29 cellular contexts compared by ENCODE assay signal in the genomic region with DNA sequence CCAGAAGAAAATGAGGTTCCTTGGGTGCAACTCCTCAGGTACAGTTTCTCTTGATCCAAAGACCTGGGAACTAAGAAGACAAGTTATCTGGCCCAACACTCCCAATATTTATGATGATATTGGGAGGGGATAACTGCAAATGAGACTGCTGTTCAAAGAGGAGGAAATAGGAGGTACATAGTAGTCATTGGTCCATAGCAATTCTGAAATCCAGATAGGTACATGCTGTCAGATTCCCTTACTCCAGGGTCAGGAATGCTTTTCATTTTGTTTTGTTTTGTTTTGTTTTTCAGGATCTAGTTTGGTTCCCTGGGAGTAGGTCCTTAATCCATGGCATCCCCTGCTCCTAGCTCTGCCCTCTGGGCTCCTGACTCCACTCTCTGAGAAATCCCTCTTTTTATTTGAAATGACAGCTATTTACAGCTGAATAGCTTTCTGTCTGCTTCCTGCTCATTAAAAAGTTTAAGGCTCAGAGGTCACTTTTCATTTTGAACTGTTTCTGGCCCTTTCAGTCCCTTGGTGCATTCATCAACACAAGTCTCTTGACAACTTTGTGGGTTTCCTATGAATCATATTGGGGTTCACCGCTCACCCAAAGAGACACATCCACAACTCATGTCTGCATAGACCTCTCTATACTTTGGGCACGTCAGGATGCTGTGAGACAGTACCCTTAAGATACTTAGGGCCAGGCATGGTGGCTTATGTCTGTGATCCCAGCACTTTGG.
"Had no signal": no experiment of that assay in that cellular context is flagged by ENCODE, and none has a peak within 500 bp of the region (broad histone marks: within the 10 kb centered on the region; RNA-seq: fewer than 3 reads in every experiment).

No MANE protein-coding gene starts in this region.

- H3K27ac Mint-ChIP-seq: natural killer cell; nephron; neural progenitor cell; progenitor cell of endocrine pancreas; stimulated activated effector memory CD8-positive, alpha-beta T cell treated with anti-CD3 and anti-CD28 coated beads, Interleukin-12 subunit alpha, Interleukin-12 subunit beta, amount 100 ng/mL, for 72 hours; stimulated activated naive B cell treated with anti-CD40 and anti-IgM and Interleukin-4, amounts not matched to agents 10 μg/mL and 1 μg/mL and 100 μg/mL, for 72 hours; stimulated activated naive CD8-positive, alpha-beta T cell treated with anti-CD3 and anti-CD28 coated beads, Interleukin-15, Interleukin-2, amounts not matched to agents 100 ng/mL and 50 ng/mL, for 24 hours had no signal

- H2AFZ ChIP-seq: neural progenitor cell, parathyroid adenoma had no signal

- H3K4me1 Mint-ChIP-seq: natural killer cell; nephron; stimulated activated effector memory CD8-positive, alpha-beta T cell treated with anti-CD3 and anti-CD28 coated beads, Interleukin-12 subunit alpha, Interleukin-12 subunit beta, amount 100 ng/mL, for 72 hours; stimulated activated naive B cell treated with anti-CD40 and anti-IgM and Interleukin-4, amounts not matched to agents 10 μg/mL and 1 μg/mL and 100 μg/mL, for 72 hours had no signal

- H3K79me2 ChIP-seq: parathyroid adenoma had no signal

- H3K4me3 Mint-ChIP-seq: natural killer cell; nephron; neural progenitor cell; stimulated activated effector memory CD8-positive, alpha-beta T cell treated with anti-CD3 and anti-CD28 coated beads, Interleukin-12 subunit alpha, Interleukin-12 subunit beta, amount 100 ng/mL, for 72 hours; stimulated activated naive B cell treated with anti-CD40 and anti-IgM and Interleukin-4, amounts not matched to agents 10 μg/mL and 1 μg/mL and 100 μg/mL, for 72 hours; stimulated activated naive CD8-positive, alpha-beta T cell treated with anti-CD3 and anti-CD28 coated beads, Interleukin-15, Interleukin-2, amounts not matched to agents 100 ng/mL and 50 ng/mL, for 24 hours had no signal

- H3K4me2 ChIP-seq: neural progenitor cell had no signal

- H3K9ac ChIP-seq: neural progenitor cell, parathyroid adenoma had no signal

- H3K27me3 Mint-ChIP-seq: progenitor cell of endocrine pancreas; stimulated activated naive B cell treated with anti-CD40 and anti-IgM and Interleukin-4, amounts not matched to agents 10 μg/mL and 1 μg/mL and 100 μg/mL, for 72 hours; stimulated activated naive CD8-positive, alpha-beta T cell treated with anti-CD3 and anti-CD28 coated beads, Interleukin-15, Interleukin-2, amounts not matched to agents 100 ng/mL and 50 ng/mL, for 24 hours had no signal

- H3K4me1 ChIP-seq: neural progenitor cell, parathyroid adenoma, psoas muscle, right lobe of liver, sigmoid colon, stomach, thyroid gland, tibial nerve, vagina had no signal

- ATAC-seq: natural killer cell; psoas muscle; right cardiac atrium; right lobe of liver; stimulated activated effector memory CD8-positive, alpha-beta T cell treated with anti-CD3 and anti-CD28 coated beads, Interleukin-12 subunit alpha, Interleukin-12 subunit beta, amount 100 ng/mL, for 72 hours; stimulated activated naive B cell treated with anti-CD40 and anti-IgM and Interleukin-4, amounts not matched to agents 10 μg/mL and 1 μg/mL and 100 μg/mL, for 72 hours had no signal

- FAIRE-seq: small intestine, urothelium cell line had no signal

- H3K27ac ChIP-seq: neural progenitor cell, ovary, parathyroid adenoma, psoas muscle, right lobe of liver, sigmoid colon, stomach, thoracic aorta, thyroid gland, tibial nerve, upper lobe of left lung, vagina had no signal

- H3K36me3 ChIP-seq: ovary had no signal

- DNase-seq: natural killer cell; occipital lobe; ovary; posterior cingulate gyrus; psoas muscle; right cardiac atrium; right lobe of liver; sigmoid colon; small intestine; stimulated activated CD4-positive, alpha-beta T cell treated with anti-CD3 and anti-CD28 coated beads, Interleukin-15, amount 100 ng/mL, for 24 hours; stimulated activated CD4-positive, alpha-beta T cell treated with anti-CD3 and anti-CD28 coated beads, Interleukin-2, amount 100 ng/mL, for 24 hours; stimulated activated CD4-positive, alpha-beta T cell treated with anti-CD3 and anti-CD28 coated beads, Interleukin-2, amount 100 ng/mL, for 48 hours; stimulated activated CD4-positive, alpha-beta T cell treated with anti-CD3 and anti-CD28 coated beads, Interleukin-4, amount 100 ng/mL, for 24 hours; stimulated activated naive B cell treated with anti-CD40 and anti-IgM and Interleukin-4, amounts not matched to agents 10 μg/mL and 1 μg/mL and 100 μg/mL, for 72 hours; stimulated activated naive CD4-positive, alpha-beta T cell treated with Interleukin-2 at 50 U/mL for 16 hours; stomach; thyroid gland; trophoblast cell; upper lobe of left lung had no signal

- H3K27me3 ChIP-seq: neural progenitor cell, ovary, right lobe of liver, sigmoid colon, stomach, thyroid gland, tibial nerve, upper lobe of left lung, vagina had no signal

- H3K9me3 ChIP-seq: ovary, psoas muscle, right lobe of liver, thyroid gland had no signal

- H3K4me3 ChIP-seq: neural progenitor cell, ovary, psoas muscle, right lobe of liver, sigmoid colon, stomach, thoracic aorta, thyroid gland, tibial nerve, upper lobe of left lung, vagina had no signal
